8 cellular contexts compared by ENCODE assay signal in the genomic region with DNA sequence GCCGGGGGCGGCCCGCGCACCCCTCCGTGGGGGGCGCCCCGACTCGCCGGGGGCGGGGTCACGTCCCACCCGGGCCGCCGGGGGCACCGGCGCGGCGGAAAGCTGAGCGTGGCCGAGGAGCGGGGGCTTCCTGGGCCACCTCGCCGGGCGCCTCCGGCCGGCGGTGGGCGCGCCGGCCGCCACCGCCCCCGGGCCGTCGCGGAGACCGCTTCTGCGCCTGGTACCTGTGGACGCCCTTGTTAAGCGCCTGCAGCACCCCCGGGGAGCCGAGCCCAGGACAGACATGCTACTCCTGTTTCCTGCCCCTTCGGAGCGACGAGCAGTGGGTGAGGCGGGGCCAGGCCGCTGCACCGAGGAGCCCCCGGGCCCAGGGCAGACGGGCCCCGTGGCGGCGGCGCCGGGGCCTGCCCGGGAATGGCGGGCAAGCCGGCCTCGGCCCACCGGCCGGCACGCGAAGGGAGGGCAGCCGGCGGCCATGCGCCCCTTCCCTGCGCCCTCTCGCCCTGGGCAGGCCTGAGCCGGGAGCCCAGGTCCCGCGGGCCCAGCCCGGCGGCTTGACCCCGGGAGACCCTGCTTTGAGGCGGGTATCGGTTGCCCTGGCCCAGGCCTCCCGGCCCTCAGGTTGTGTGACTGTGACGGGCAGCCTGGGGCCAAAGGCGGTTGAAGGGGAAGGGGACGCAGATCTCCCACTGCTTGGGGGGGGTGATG. TPM values are rescaled to one million over a fixed set of nuclear protein-coding genes. Genes with fewer than 3 reads are reported as not detected.
DNase-seq lines count a peak whose midpoint lies in the region; ATAC-seq and TF ChIP-seq lines count a peak whose summit lies in the region.

No MANE protein-coding gene starts in this region.

- peaks cover 8% of the 10 kb centered on the region for H3K4me1 ChIP-seq in HAP-1
- peaks cover 7% of the 10 kb centered on the region for H3K4me1 ChIP-seq in foreskin keratinocyte

- no peak overlapping the region for H3K27ac Mint-ChIP-seq in activated T-helper 2 cell treated with anti-CD3 and anti-CD28 coated beads, Interferon-gamma antibody, Interleukin-2, Interleukin-4, amounts not matched to agents 10 μg/mL and 5 μg/mL and 100 μg/mL, durations not matched to agents 14 hours and 24 hours and 36 hours
- H3K27ac Mint-ChIP-seq in neural crest cell (ENCODE audit: unreplicated experiment): no peak overlapping the region

- DNase-seq in GM06990 (ENCODE audit: extremely low read depth, insufficient read length) (peak; percentile 70), HAP-1 (ENCODE audit: low spot score in 2 of 2) (peak; percentile 22 to 33), NCI-H510A (lab: John Stamatoyannopoulos, UW) (peak; percentile 49), foreskin keratinocyte (no peak), neural crest cell (ENCODE audit: low read depth, low spot score) (no peak), ureter (ENCODE audit: low spot score) (peak; percentile 54), NCI-H82 (lab: John Stamatoyannopoulos, UW) (no peak)
- DNase-seq in activated T-helper 2 cell treated with anti-CD3 and anti-CD28 coated beads, Interferon-gamma antibody, Interleukin-2, Interleukin-4, amounts not matched to agents 10 μg/mL and 5 μg/mL and 100 μg/mL, durations not matched to agents 14 hours and 24 hours and 36 hours (ENCODE audit: low spot score): peak; percentile 55

- H3K27me3 ChIP-seq in GM06990 (replicated peaks; ENCODE audit: control insufficient read depth, insufficient read depth, low read length) (no peaks in the 10 kb centered on the region), HAP-1 (ENCODE audit: low read depth) (no peaks in the 10 kb centered on the region), foreskin keratinocyte (no peaks in the 10 kb centered on the region)

- H3K4me3 Mint-ChIP-seq in activated T-helper 2 cell treated with anti-CD3 and anti-CD28 coated beads, Interferon-gamma antibody, Interleukin-2, Interleukin-4, amounts not matched to agents 10 μg/mL and 5 μg/mL and 100 μg/mL, durations not matched to agents 14 hours and 24 hours and 36 hours (ENCODE audit: low read depth): peak overlapping the region; percentile 75
- peak overlapping the region; percentile 85 for H3K4me3 Mint-ChIP-seq in neural crest cell

- H3K36me3 ChIP-seq in GM06990 (ENCODE audit: control insufficient read depth, insufficient read depth, low read length) (no peaks in the 10 kb centered on the region; the same call in 1 of the 2 replicates), HAP-1 (replicated peaks) (no peaks in the 10 kb centered on the region)

- in situ Hi-C loops in HAP-1 (cut with MboI; ENCODE audit: low sequenced_read_pairs): no loop called here

- peaks cover 20% of the 10 kb centered on the region for H3K4me1 Mint-ChIP-seq in activated T-helper 2 cell treated with anti-CD3 and anti-CD28 coated beads, Interferon-gamma antibody, Interleukin-2, Interleukin-4, amounts not matched to agents 10 μg/mL and 5 μg/mL and 100 μg/mL, durations not matched to agents 14 hours and 24 hours and 36 hours (ENCODE audit: low read depth)
- H3K4me1 Mint-ChIP-seq in neural crest cell: peaks cover 27% of the 10 kb centered on the region

- peaks cover 30% of the 10 kb centered on the region for H3K36me3 Mint-ChIP-seq in activated T-helper 2 cell treated with anti-CD3 and anti-CD28 coated beads, Interferon-gamma antibody, Interleukin-2, Interleukin-4, amounts not matched to agents 10 μg/mL and 5 μg/mL and 100 μg/mL, durations not matched to agents 14 hours and 24 hours and 36 hours (ENCODE audit: low read depth)
- H3K36me3 Mint-ChIP-seq in neural crest cell (ENCODE audit: low read depth): no peaks in the 10 kb centered on the region

- H3K9me3 Mint-ChIP-seq in activated T-helper 2 cell treated with anti-CD3 and anti-CD28 coated beads, Interferon-gamma antibody, Interleukin-2, Interleukin-4, amounts not matched to agents 10 μg/mL and 5 μg/mL and 100 μg/mL, durations not matched to agents 14 hours and 24 hours and 36 hours: no peaks in the 10 kb centered on the region
- no peaks in the 10 kb centered on the region for H3K9me3 Mint-ChIP-seq in neural crest cell

- peak overlapping the region; percentile 97 for H3K27ac ChIP-seq in foreskin keratinocyte

- TF ChIP-seq CTCF in GM06990 (IDR thresholded peaks at IDR 0.05; ENCODE audit: insufficient read depth, low read length, poor library complexity, severe bottlenecking) (no peak), foreskin keratinocyte (conservative IDR thresholded peaks at IDR 0.05) (no peak), neural crest cell (conservative IDR thresholded peaks at IDR 0.05) (no peak)

- peaks cover 4% of the 10 kb centered on the region for H3K27me3 Mint-ChIP-seq in activated T-helper 2 cell treated with anti-CD3 and anti-CD28 coated beads, Interferon-gamma antibody, Interleukin-2, Interleukin-4, amounts not matched to agents 10 μg/mL and 5 μg/mL and 100 μg/mL, durations not matched to agents 14 hours and 24 hours and 36 hours (ENCODE audit: low read depth)
- H3K27me3 Mint-ChIP-seq in neural crest cell (ENCODE audit: low read depth): peaks cover 2% of the 10 kb centered on the region

- no peaks in the 10 kb centered on the region for H3K9me3 ChIP-seq in HAP-1

- intact Hi-C loops in activated T-helper 2 cell treated with anti-CD3 and anti-CD28 coated beads, Interferon-gamma antibody, Interleukin-2, Interleukin-4, amounts not matched to agents 10 μg/mL and 5 μg/mL and 100 μg/mL, durations not matched to agents 14 hours and 24 hours and 36 hours (cut with micrococcal nuclease): loop anchor here (2.0 to 10.0 kb wide), 3 partner anchors 123 to 503 kb away; a partner anchor contains a TSS

- peak; percentile 2 for ATAC-seq in foreskin keratinocyte

- peak overlapping the region; percentile 56 for H3K4me3 ChIP-seq in GM06990 (replicated peaks; ENCODE audit: low read depth, low read length)
- H3K4me3 ChIP-seq in HAP-1: no peak overlapping the region; the same call in 1 of the 2 replicates

RNA-seq across cellular contexts. Expression of a gene that starts 0.8 kb away (rescaled TPM):
- 96.0 and 107 TPM in 2 replicates for total RNA-seq in activated T-helper 2 cell treated with anti-CD3 and anti-CD28 coated beads, Interferon-gamma antibody, Interleukin-2, Interleukin-4, amounts not matched to agents 10 μg/mL and 5 μg/mL and 100 μg/mL, durations not matched to agents 14 hours and 24 hours and 36 hours
- total RNA-seq in foreskin keratinocyte (35.3 and 36.6 TPM in 2 replicates), neural crest cell (67.4 and 69.3 TPM in 2 replicates), ureter (106 TPM)
- 13.4 and 16.1 TPM in 2 replicates for polyA plus RNA-seq in foreskin keratinocyte

Comparison
In these comparisons a context has a peak if more than half of its experiments do, and no peak if none do; other contexts are left out.
1. DNase-seq: peak in GM06990 (single experiment), HAP-1 (2 of 2), NCI-H510A (single experiment), activated T-helper 2 cell treated with anti-CD3 and anti-CD28 coated beads, Interferon-gamma antibody, Interleukin-2, Interleukin-4, amounts not matched to agents 10 μg/mL and 5 μg/mL and 100 μg/mL, durations not matched to agents 14 hours and 24 hours and 36 hours (single experiment) and ureter (single experiment); none in foreskin keratinocyte (0 of 2), neural crest cell (single experiment) and NCI-H82 (single experiment).